In the genomic region with DNA sequence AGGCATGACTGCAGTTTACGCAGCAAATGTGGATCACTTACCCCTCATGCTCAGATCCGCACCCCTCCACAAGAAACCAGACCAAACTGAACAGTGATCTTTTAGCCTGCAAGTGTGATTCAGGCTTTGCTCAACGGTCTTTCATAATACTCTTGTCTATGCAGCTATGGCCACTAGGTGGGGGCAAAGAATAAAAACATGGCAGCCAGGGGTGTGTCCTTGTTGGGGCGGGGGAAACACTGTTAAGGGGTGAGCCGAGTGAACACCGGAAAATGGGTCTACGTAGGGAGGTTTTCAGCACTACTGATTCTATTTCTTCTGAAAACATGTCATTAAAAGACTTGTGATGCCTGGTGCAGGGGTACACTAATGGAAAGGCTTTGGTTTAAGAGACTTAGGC, we compare ENCODE assay signal across 8 cellular contexts. TPM values are rescaled to one million over a fixed set of nuclear protein-coding genes. Genes with fewer than 3 reads are reported as not detected.
DNase-seq lines count a peak whose midpoint lies in the region; ATAC-seq and TF ChIP-seq lines count a peak whose summit lies in the region.

No MANE protein-coding gene starts in this region.

- H3K4me2 ChIP-seq in neural cell (ENCODE audit: low read length): no peak overlapping the region

- H3K9me3 ChIP-seq in neural cell (ENCODE audit: low read length): peaks cover 2% of the 10 kb centered on the region

- TF ChIP-seq CTCF in neural cell (IDR thresholded peaks at IDR 0.05; ENCODE audit: poor library complexity, severe bottlenecking): peak; percentile 74

- peak; percentile 1 for DNase-seq in DMS153 (lab: John Stamatoyannopoulos, UW)
- DNase-seq in NCI-H510A treated with DMSO at 0.1 percent for 48 hours (lab: John Stamatoyannopoulos, UW): peak; percentile 44
- DNase-seq in activated CD8-positive, alpha-beta memory T cell treated with anti-CD3 and anti-CD28 coated beads, Interleukin-2, amount 50 U/mL, for 1 hour (ENCODE audit: extremely low read depth): peak; percentile 9
- peak; percentile 45 for DNase-seq in ureter (ENCODE audit: low spot score)

- H3K27ac ChIP-seq in neural cell (ENCODE audit: low read length): no peak overlapping the region

- no peak overlapping the region for H3K4me3 ChIP-seq in neural cell (ENCODE audit: low read length)

- no peak overlapping the region for H2AFZ ChIP-seq in neural cell (ENCODE audit: low read depth, low read length)

- H3F3A ChIP-seq in neural cell (ENCODE audit: insufficient read depth, low read length, poor library complexity, severe bottlenecking): no peaks in the 10 kb centered on the region

- no peaks in the 10 kb centered on the region for H3K79me2 ChIP-seq in neural cell (replicated peaks; ENCODE audit: insufficient read depth, low read length)

- H4K20me1 ChIP-seq in neural cell (ENCODE audit: insufficient read depth): no peaks in the 10 kb centered on the region

- peak; percentile 74 for TF ChIP-seq RAD21 in neural cell (conservative IDR thresholded peaks at IDR 0.05)

- no peak for TF ChIP-seq EP300 in neural cell (conservative IDR thresholded peaks at IDR 0.05; ENCODE audit: poor library complexity, severe bottlenecking)

- ATAC-seq in GM19468 (IDR thresholded peaks at IDR 0.05; ENCODE audit: extremely low read depth, unreplicated experiment) (peak; percentile 98), HG03520 (IDR thresholded peaks at IDR 0.05; ENCODE audit: unreplicated experiment) (peak; percentile 98), esophagus mucosa (peak; percentile 49)

- H3K27me3 ChIP-seq in neural cell (ENCODE audit: insufficient read depth, low read depth, low read length): no peaks in the 10 kb centered on the region

- no peak overlapping the region for H3K9ac ChIP-seq in neural cell (ENCODE audit: low read length)

- no peaks in the 10 kb centered on the region for H3K36me3 ChIP-seq in neural cell (ENCODE audit: insufficient read depth, low read length)

- no peaks in the 10 kb centered on the region for H3K9me2 ChIP-seq in neural cell (ENCODE audit: insufficient read depth, low read length)

TF ChIP-seq in neural cell, 6 proteins besides CTCF, POLR2A, EP300 and RAD21:
- TF ChIP-seq MXI1 (conservative IDR thresholded peaks at IDR 0.05; ENCODE audit: poor library complexity, severe bottlenecking): no peak
- TF ChIP-seq SMC3 (conservative IDR thresholded peaks at IDR 0.05; ENCODE audit: poor library complexity): peak; percentile 79
- no peak for TF ChIP-seq TAF1 (IDR thresholded peaks at IDR 0.05; ENCODE audit: low read depth)

RNA-seq across cellular contexts. Expression of a gene that starts 49.8 kb away (rescaled TPM):
- total RNA-seq in esophagus mucosa: not detected
- 0.90 and 1.0 TPM in 2 replicates for polyA plus RNA-seq in neural cell
- polyA minus RNA-seq in neural cell: 0.81 and 0.97 TPM in 2 replicates
- not detected for total RNA-seq in ureter
